Comparison of ENCODE assay signal across 17 cellular contexts in the genomic region with DNA sequence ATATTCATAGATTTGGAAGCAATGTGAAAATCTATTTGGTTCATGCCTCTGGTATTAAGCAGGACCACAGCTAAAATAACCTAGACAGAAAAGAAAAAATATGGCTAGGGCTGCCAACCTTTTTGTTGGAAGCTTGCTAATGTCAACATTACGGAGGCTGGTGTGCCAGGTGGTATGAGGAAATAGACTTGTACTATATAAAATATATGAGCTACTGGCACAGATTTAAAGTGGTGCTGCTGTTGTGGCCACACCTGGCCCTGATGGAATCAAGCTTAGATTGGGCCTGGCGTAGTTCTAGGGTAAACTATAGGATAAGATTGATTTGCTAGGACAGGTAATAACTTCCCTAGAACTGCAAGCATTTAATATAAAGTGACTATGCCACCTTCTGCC. TPM values are rescaled to one million over a fixed set of nuclear protein-coding genes. Genes with fewer than 3 reads are reported as not detected.
A peak's percentile ranks its signal among the peaks of the same experiment; 100 is the strongest.
DNase-seq lines count a peak whose midpoint lies in the region; TF ChIP-seq lines count a peak whose summit lies in the region.
"Had no signal": no experiment of that assay in that cellular context is flagged by ENCODE, and none has a peak within 500 bp of the region (broad histone marks: within the 10 kb centered on the region; RNA-seq: fewer than 3 reads in every experiment).

No MANE protein-coding gene starts in this region.

- peak overlapping the region; percentile 14 for H3K27ac Mint-ChIP-seq in dendritic cell treated with granulocyte-macrophage colony-stimulating factor and Interleukin-4, amounts not matched to agents 40 ng/mL and 50 ng/mL, for 4 days
- no peak overlapping the region for H3K27ac Mint-ChIP-seq in activated CD4-positive, alpha-beta memory T cell treated with anti-CD3 and anti-CD28 coated beads for 36 hours
- H3K27ac Mint-ChIP-seq: activated naive CD4-positive, alpha-beta T cell treated with anti-CD3 and anti-CD28 coated beads, Interleukin-2, amount 10 ng/mL, durations not matched to agents 7 days and 5 days had no signal

- no peak overlapping the region for H3K27ac ChIP-seq in testis
- H3K27ac ChIP-seq: heart left ventricle, SK-N-MC, suprapubic skin had no signal

- no peak overlapping the region for H3K4me3 ChIP-seq in testis
- H3K4me3 ChIP-seq: heart left ventricle, K562, SK-N-MC, suprapubic skin had no signal

- no peaks in the 10 kb centered on the region for H3K36me3 Mint-ChIP-seq in dendritic cell treated with granulocyte-macrophage colony-stimulating factor and Interleukin-4, amounts not matched to agents 40 ng/mL and 50 ng/mL, for 4 days (ENCODE audit: low read depth)
- H3K36me3 Mint-ChIP-seq in activated CD4-positive, alpha-beta memory T cell treated with anti-CD3 and anti-CD28 coated beads for 36 hours: peaks cover 1% of the 10 kb centered on the region

- CTCF ChIA-PET in activated CD4-positive, alpha-beta memory T cell treated with anti-CD3 and anti-CD28 coated beads for 36 hours (lab: Charles Lee): no interaction called here

- H3K4me1 ChIP-seq in testis: no peaks in the 10 kb centered on the region

- H3K9me3 ChIP-seq in testis: no peaks in the 10 kb centered on the region
- H3K9me3 ChIP-seq: heart left ventricle, suprapubic skin had no signal

- no peak for TF ChIP-seq CTCF in testis (IDR thresholded peaks at IDR 0.05)

- POLR2A ChIA-PET in activated CD4-positive, alpha-beta memory T cell treated with anti-CD3 and anti-CD28 coated beads for 36 hours (lab: Charles Lee): no interaction called here

- H3K27me3 Mint-ChIP-seq in dendritic cell treated with granulocyte-macrophage colony-stimulating factor and Interleukin-4, amounts not matched to agents 40 ng/mL and 50 ng/mL, for 4 days: no peaks in the 10 kb centered on the region
- no peaks in the 10 kb centered on the region for H3K27me3 Mint-ChIP-seq in activated CD4-positive, alpha-beta memory T cell treated with anti-CD3 and anti-CD28 coated beads for 36 hours

- H3K4me3 Mint-ChIP-seq in dendritic cell treated with granulocyte-macrophage colony-stimulating factor and Interleukin-4, amounts not matched to agents 40 ng/mL and 50 ng/mL, for 4 days: no peak overlapping the region
- no peak overlapping the region for H3K4me3 Mint-ChIP-seq in activated CD4-positive, alpha-beta memory T cell treated with anti-CD3 and anti-CD28 coated beads for 36 hours
- H3K4me3 Mint-ChIP-seq: activated naive CD4-positive, alpha-beta T cell treated with anti-CD3 and anti-CD28 coated beads, Interleukin-2, amount 10 ng/mL, durations not matched to agents 7 days and 5 days had no signal

- peaks cover 31% of the 10 kb centered on the region for H3K4me1 Mint-ChIP-seq in dendritic cell treated with granulocyte-macrophage colony-stimulating factor and Interleukin-4, amounts not matched to agents 40 ng/mL and 50 ng/mL, for 4 days (ENCODE audit: low read depth)
- H3K4me1 Mint-ChIP-seq in activated CD4-positive, alpha-beta memory T cell treated with anti-CD3 and anti-CD28 coated beads for 36 hours (ENCODE audit: low read depth): peaks cover 3% of the 10 kb centered on the region

- peak; percentile 40 for DNase-seq in DMS53 treated with DMSO at 0.1 percent for 48 hours (lab: John Stamatoyannopoulos, UW; ENCODE audit: unreplicated experiment)
- DNase-seq in NCI-H2081 (lab: John Stamatoyannopoulos, UW): peak; percentile 24 to 80
- DNase-seq in renal cortical epithelial cell (ENCODE audit: low read depth): peak; percentile 23
- no peak for DNase-seq in NOMO-1 treated with dmso at 0.1 percent for 144 hours (lab: John Stamatoyannopoulos, UW; ENCODE audit: unreplicated experiment)
- DNase-seq in activated CD4-positive, alpha-beta memory T cell treated with anti-CD3 and anti-CD28 coated beads for 36 hours: no peak
- DNase-seq in testis: no peak
- DNase-seq: activated CD4-positive, alpha-beta T cell treated with anti-CD3 and anti-CD28 coated beads for 48 hours; activated naive CD4-positive, alpha-beta T cell treated with anti-CD3 and anti-CD28 coated beads, Interleukin-2, amount 10 ng/mL, durations not matched to agents 7 days and 5 days; heart left ventricle; islet precursor cell; NCI-H1436; NCI-H446 treated with DMSO at 0.1 percent for 48 hours; T-helper 9 cell had no signal

- WGBS in testis, 2 donors: 83 to 89% methylated on average over 2 of the region's 2 CpGs

- H3K36me3 ChIP-seq in testis (ENCODE audit: low read depth, missing control alignments): no peaks in the 10 kb centered on the region
- H3K36me3 ChIP-seq: heart left ventricle, suprapubic skin had no signal

- intact Hi-C loops in dendritic cell treated with granulocyte-macrophage colony-stimulating factor and Interleukin-4, amounts not matched to agents 40 ng/mL and 50 ng/mL, for 4 days (cut with micrococcal nuclease): no loop called here
- intact Hi-C loops in activated CD4-positive, alpha-beta memory T cell treated with anti-CD3 and anti-CD28 coated beads for 36 hours (cut with micrococcal nuclease): no loop called here
- intact Hi-C loops in testis (cut with DNase I; ENCODE audit: low total_unique reads): no loop called here

- no peaks in the 10 kb centered on the region for H3K27me3 ChIP-seq in testis
- H3K27me3 ChIP-seq: heart left ventricle, suprapubic skin had no signal

- H3K9me3 Mint-ChIP-seq in dendritic cell treated with granulocyte-macrophage colony-stimulating factor and Interleukin-4, amounts not matched to agents 40 ng/mL and 50 ng/mL, for 4 days: peaks cover 9% of the 10 kb centered on the region
- H3K9me3 Mint-ChIP-seq in activated CD4-positive, alpha-beta memory T cell treated with anti-CD3 and anti-CD28 coated beads for 36 hours: peaks cover 2% of the 10 kb centered on the region

- TF ChIP-seq POLR2A in testis (IDR thresholded peaks at IDR 0.05): no peak

RNA-seq across cellular contexts. Expression of a gene that starts 10.6 kb away (rescaled TPM):
- total RNA-seq in renal cortical epithelial cell (25.9 and 28.6 TPM in 2 replicates), testis (10 to 100 TPM; 14.4 to 18.0 TPM)
- 10 to 100 TPM; 34.0 to 36.9 TPM for total RNA-seq in activated CD4-positive, alpha-beta memory T cell treated with anti-CD3 and anti-CD28 coated beads for 36 hours
- 24.3 TPM for polyA plus RNA-seq in testis (ENCODE audit: insufficient read depth, low read depth, low replicate concordance)

Comparison
In these comparisons a context has a peak if more than half of its experiments do, and no peak if none do; other contexts are left out.
1. DNase-seq: peak in DMS53 treated with DMSO at 0.1 percent for 48 hours (single experiment), NCI-H2081 (2 of 2) and renal cortical epithelial cell (single experiment); none in NOMO-1 treated with dmso at 0.1 percent for 144 hours (single experiment), activated CD4-positive, alpha-beta memory T cell treated with anti-CD3 and anti-CD28 coated beads for 36 hours (single experiment) and testis (single experiment).